1 cellular context compared by ENCODE assay signal in the genomic region with DNA sequence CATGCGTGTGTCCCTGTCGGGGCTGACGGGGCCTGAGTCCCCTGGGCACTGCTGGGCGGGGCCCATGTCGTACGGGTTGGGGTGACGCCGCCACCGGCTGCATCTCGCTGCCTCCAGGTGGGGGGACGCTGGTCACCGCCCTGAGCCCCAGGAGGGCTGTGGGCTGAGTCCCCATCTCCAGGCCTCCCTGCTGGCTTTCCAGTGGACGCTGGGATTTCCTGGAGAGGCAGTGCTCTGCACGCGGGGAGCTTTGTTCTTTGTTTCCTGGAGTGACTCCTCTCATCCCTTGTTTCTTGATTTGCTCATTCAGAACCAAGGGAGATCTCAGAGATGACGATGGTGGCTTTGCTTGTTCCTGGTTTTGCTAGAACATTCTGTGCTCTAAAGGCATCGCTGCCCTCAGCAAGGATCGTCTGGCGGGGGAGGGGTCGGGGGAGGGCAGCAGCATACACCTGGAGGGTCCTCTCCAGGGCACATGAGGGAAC.
TF ChIP-seq lines count a peak whose summit lies in the region.

No MANE protein-coding gene starts in this region.

TF ChIP-seq in endothelial cell of umbilical vein, 7 proteins besides CTCF, POLR2A, EP300 and RAD21 (continued from another document):
- TF ChIP-seq FOS (IDR thresholded peaks at IDR 0.05; ENCODE audit: borderline replicate concordance, insufficient read depth, low read length) (no peak), POLR2AphosphoS5 (IDR thresholded peaks at IDR 0.05; ENCODE audit: insufficient read depth, low read depth, low read length) (no peak), MAX (IDR thresholded peaks at IDR 0.05; ENCODE audit: insufficient read depth, insufficient read length) (no peak)
